In the genomic region with DNA sequence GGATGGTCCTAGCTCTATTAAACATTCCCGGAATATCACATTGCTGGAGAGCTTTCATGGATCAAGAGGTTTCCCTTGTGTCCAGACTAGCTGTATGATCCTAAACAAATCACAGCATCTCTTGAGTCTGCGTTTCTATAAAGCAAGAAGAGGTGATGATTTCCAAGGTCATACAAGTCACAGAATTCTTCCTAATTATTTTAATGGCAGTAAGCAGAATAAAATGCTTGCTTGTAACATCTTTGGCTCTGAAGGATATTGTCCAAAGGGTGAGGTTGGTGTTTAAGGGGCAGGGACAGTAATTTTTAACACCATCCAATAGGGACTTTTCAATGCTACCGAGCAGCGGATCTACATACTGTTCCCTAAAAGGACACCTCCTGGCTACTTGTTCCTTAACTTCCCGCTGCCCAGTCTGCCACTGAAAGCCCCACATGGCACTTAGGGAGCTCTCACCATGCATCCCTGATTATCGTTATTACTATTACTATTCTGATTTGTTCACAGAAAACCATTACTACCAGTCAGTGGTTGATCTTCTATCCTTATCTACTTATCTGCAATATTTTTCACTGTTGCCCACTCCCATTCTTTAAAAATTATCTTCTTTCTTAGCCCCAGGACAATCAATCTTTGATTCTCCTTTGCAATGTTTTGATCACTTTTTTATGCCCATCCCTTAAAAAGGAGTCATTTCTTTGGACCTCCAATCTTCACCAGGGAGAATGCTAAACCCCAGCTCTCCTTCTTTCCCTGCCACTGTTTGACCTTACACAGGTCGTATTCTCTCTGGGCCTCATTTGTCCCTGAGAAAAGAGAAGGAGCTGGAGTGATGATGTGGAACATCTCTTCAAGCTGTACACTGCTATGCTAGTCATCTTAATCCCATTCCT, we compare ENCODE assay signal across 17 cellular contexts.
"Had no signal": no experiment of that assay in that cellular context is flagged by ENCODE, and none has a peak within 500 bp of the region (broad histone marks: within the 10 kb centered on the region; RNA-seq: fewer than 3 reads in every experiment).

No MANE protein-coding gene starts in this region.

- H3K36me3 ChIP-seq: esophagus squamous epithelium, stomach had no signal

- H3K4me3 ChIP-seq: esophagus squamous epithelium, psoas muscle, stomach, testis had no signal

- H3K4me3 Mint-ChIP-seq: activated CD4-positive, alpha-beta T cell treated with anti-CD3 and anti-CD28 coated beads, Interleukin-2, amount 10 ng/mL, durations not matched to agents 24 days and 14 days; activated CD8-positive, alpha-beta T cell treated with anti-CD3 and anti-CD28 coated beads, Interleukin-2, amount 10 ng/mL, durations not matched to agents 7 days and 5 days; nephron progenitor cell; T-helper 1 cell treated with Interleukin-12 subunit alpha and Interleukin-12 subunit beta and Interleukin-4 antibody, amounts not matched to agents 30 μg/mL and 1 μg/mL, for 36 hours; WTC11 had no signal

- H3K4me1 ChIP-seq: testis had no signal

- ATAC-seq: activated CD8-positive, alpha-beta T cell treated with anti-CD3 and anti-CD28 coated beads, Interleukin-2, amount 10 ng/mL, durations not matched to agents 7 days and 5 days; psoas muscle; sciatic nerve; WTC11 had no signal

- H3K27me3 ChIP-seq: esophagus squamous epithelium, testis had no signal

- DNase-seq: activated CD4-positive, alpha-beta T cell treated with anti-CD3 and anti-CD28 coated beads, Interleukin-2, amount 10 ng/mL, durations not matched to agents 24 days and 14 days; activated CD8-positive, alpha-beta memory T cell treated with anti-CD3 and anti-CD28 coated beads, Interleukin-2, amount 50 U/mL, for 4 hours; activated CD8-positive, alpha-beta T cell treated with anti-CD3 and anti-CD28 coated beads, Interleukin-2, amount 10 ng/mL, durations not matched to agents 7 days and 5 days; caudate nucleus; cortex of kidney; effector CD8-positive, alpha-beta T cell; esophagus squamous epithelium; glutamatergic neuron; nephron progenitor cell; psoas muscle; stimulated activated CD4-positive, alpha-beta T cell treated with anti-CD3 and anti-CD28 coated beads, Interleukin-12 subunit alpha, Interleukin-12 subunit beta, amount 100 ng/mL, for 4 hours; stimulated activated CD4-positive, alpha-beta T cell treated with anti-CD3 and anti-CD28 coated beads, Interleukin-2, amount 100 ng/mL, for 24 hours; stomach; testis had no signal

- H3K27me3 Mint-ChIP-seq: activated CD4-positive, alpha-beta T cell treated with anti-CD3 and anti-CD28 coated beads, Interleukin-2, amount 10 ng/mL, durations not matched to agents 24 days and 14 days had no signal

- H3K36me3 Mint-ChIP-seq: WTC11 had no signal

- H3K27ac ChIP-seq: esophagus squamous epithelium, psoas muscle, stomach, testis had no signal

- H3K27ac Mint-ChIP-seq: activated CD4-positive, alpha-beta T cell treated with anti-CD3 and anti-CD28 coated beads, Interleukin-2, amount 10 ng/mL, durations not matched to agents 24 days and 14 days; activated CD8-positive, alpha-beta T cell treated with anti-CD3 and anti-CD28 coated beads, Interleukin-2, amount 10 ng/mL, durations not matched to agents 7 days and 5 days; nephron progenitor cell; T-helper 1 cell treated with Interleukin-12 subunit alpha and Interleukin-12 subunit beta and Interleukin-4 antibody, amounts not matched to agents 30 μg/mL and 1 μg/mL, for 36 hours; WTC11 had no signal

- H3K9me3 ChIP-seq: esophagus squamous epithelium, psoas muscle, stomach, testis had no signal

- H3K9me3 Mint-ChIP-seq: activated CD4-positive, alpha-beta T cell treated with anti-CD3 and anti-CD28 coated beads, Interleukin-2, amount 10 ng/mL, durations not matched to agents 24 days and 14 days; nephron progenitor cell; T-helper 1 cell treated with Interleukin-12 subunit alpha and Interleukin-12 subunit beta and Interleukin-4 antibody, amounts not matched to agents 30 μg/mL and 1 μg/mL, for 36 hours; WTC11 had no signal
